ENCODE assay signal across 8 cellular contexts in genomic region chr18:35345460-35345921, GRCh38. TPM values are rescaled to one million over a fixed set of nuclear protein-coding genes. Genes with fewer than 3 reads are reported as not detected.
DNase-seq lines count a peak whose midpoint lies in the region; ATAC-seq, FAIRE-seq and TF ChIP-seq lines count a peak whose summit lies in the region.

No MANE protein-coding gene starts in this region.

- H2BK12ac ChIP-seq in trophoblast cell (ENCODE audit: low read length): no peak overlapping the region

- H2BK120ac ChIP-seq in trophoblast cell (ENCODE audit: insufficient read depth, low read length, poor library complexity): no peak overlapping the region

- H4K91ac ChIP-seq in trophoblast cell (ENCODE audit: low read depth, low read length): no peak overlapping the region

- peak; percentile 70 for FAIRE-seq in GM12891 (lab: Jason Lieb, UNC)

- no peaks in the 10 kb centered on the region for H3K27me3 ChIP-seq in trophoblast cell (ENCODE audit: insufficient read depth, low read length)

- H3K4me3 ChIP-seq in trophoblast cell (ENCODE audit: low read depth, low read length): no peak overlapping the region

- H2AFZ ChIP-seq in trophoblast cell (ENCODE audit: insufficient read depth, low read length, poor library complexity): no peak overlapping the region

- peaks cover 6% of the 10 kb centered on the region for H3K79me1 ChIP-seq in trophoblast cell (ENCODE audit: low read length)

- no peak overlapping the region for H3K4me2 ChIP-seq in trophoblast cell (ENCODE audit: low read length)

- no CpG with 5 or more reads among the region's 6 CpGs for WGBS in trophoblast cell (ENCODE audit: extremely low coverage, insufficient coverage, insufficient read length)

- H3K36me3 ChIP-seq in trophoblast cell (ENCODE audit: control insufficient read depth in 1 of 2, insufficient read depth in 2 of 2, low read length in 2 of 2): no peaks in the 10 kb centered on the region

- H3K4me1 ChIP-seq in trophoblast cell (ENCODE audit: control insufficient read depth in 1 of 2, insufficient read depth in 2 of 2, low read length in 2 of 2): peaks cover 2% of the 10 kb centered on the region in 2 experiments

- no peak overlapping the region for H3K23ac ChIP-seq in trophoblast cell (ENCODE audit: low read length)

- no peak overlapping the region for H3K14ac ChIP-seq in trophoblast cell (ENCODE audit: low read length)

- no peak overlapping the region for H3K4ac ChIP-seq in trophoblast cell (ENCODE audit: low read depth, low read length)

- H4K12ac ChIP-seq in trophoblast cell (ENCODE audit: low read depth, low read length): no peak overlapping the region

- H3K27ac ChIP-seq in angular gyrus (ENCODE audit: low read depth, low read length) (peak overlapping the region; percentile 98), temporal lobe (ENCODE audit: low read depth, low read length) (peak overlapping the region; percentile 100), trophoblast cell (ENCODE audit: low read depth, low read length) (no peak overlapping the region)

- no peak overlapping the region for H2BK5ac ChIP-seq in trophoblast cell (ENCODE audit: low read depth, low read length, poor library complexity)

- no peak overlapping the region for H4K8ac ChIP-seq in trophoblast cell (ENCODE audit: low read depth, low read length)

- peak; percentile 42 for ATAC-seq in HG03575 (IDR thresholded peaks at IDR 0.05; ENCODE audit: extremely low read depth, insufficient number of reproducible peaks, low FRiP score, unreplicated experiment)
- peak; percentile 57 for ATAC-seq in left lobe of liver
- no peak for ATAC-seq in HG02840 (IDR thresholded peaks at IDR 0.05; ENCODE audit: low FRiP score, unreplicated experiment)

- no peak overlapping the region for H3K9ac ChIP-seq in trophoblast cell (ENCODE audit: low read length)

- H3K18ac ChIP-seq in trophoblast cell (ENCODE audit: low read length): no peak overlapping the region

- peaks cover 13% of the 10 kb centered on the region for H3K79me2 ChIP-seq in trophoblast cell (ENCODE audit: control insufficient read depth, insufficient read depth, low read length, poor library complexity)

- H2AK5ac ChIP-seq in trophoblast cell (ENCODE audit: low read length): no peak overlapping the region

- no peak for TF ChIP-seq POLR2A in GM12891 (IDR thresholded peaks at IDR 0.05; ENCODE audit: low read depth, low read length)

- no peaks in the 10 kb centered on the region for H3K9me3 ChIP-seq in trophoblast cell (ENCODE audit: insufficient read depth, low read depth, low read length)

- DNase-seq in GM12891 (ENCODE audit: insufficient read length, low spot score) (peak; percentile 16), left lobe of liver (ENCODE audit: low spot score) (peak; percentile 57), trophoblast cell (no peak), NCI-H128 (lab: John Stamatoyannopoulos, UW; ENCODE audit: unreplicated experiment) (no peak)

TF ChIP-seq in GM12891, 5 proteins besides CTCF, POLR2A, EP300 and RAD21:
- TF ChIP-seq SPI1 (IDR thresholded peaks at IDR 0.05; ENCODE audit: low read depth, low read length) (no peak), PAX5 (IDR thresholded peaks at IDR 0.05; ENCODE audit: insufficient read depth, low read length, severe bottlenecking) (peak; percentile 81), TAF1 (IDR thresholded peaks at IDR 0.05; ENCODE audit: low read depth, low read length) (no peak), POU2F2 (IDR thresholded peaks at IDR 0.05; ENCODE audit: low read depth, low read length) (no peak), POLR2AphosphoS5 (IDR thresholded peaks at IDR 0.05; ENCODE audit: low read depth, low read length) (no peak)

RNA-seq across cellular contexts. Expression of gene ZNF24, which starts 1.3 kb away (rescaled TPM):
- polyA plus RNA-seq in GM12891 (2012; ENCODE audit: low read depth, missing spikeins): 14.6 TPM
- 20.3 TPM for total RNA-seq in left lobe of liver
- total RNA-seq in temporal lobe: 66.6 TPM
- 21.7 and 21.9 TPM in 2 replicates for polyA plus RNA-seq in trophoblast cell (2013)

RNA-seq across cellular contexts. Expression of gene ZNF396, which starts 31.6 kb away (rescaled TPM):
- 0.60 TPM for polyA plus RNA-seq in GM12891 (2012; ENCODE audit: low read depth, missing spikeins)
- total RNA-seq in left lobe of liver: 1.2 TPM
- total RNA-seq in temporal lobe: 3.2 TPM
- 0.77 and 0.89 TPM in 2 replicates for polyA plus RNA-seq in trophoblast cell (2013)

RNA-seq across cellular contexts. Expression of gene ZSCAN30, which starts 55.5 kb away (rescaled TPM):
- 14.5 TPM for polyA plus RNA-seq in GM12891 (2012; ENCODE audit: low read depth, missing spikeins)
- total RNA-seq in left lobe of liver (5.5 TPM), temporal lobe (15.5 TPM)
- polyA plus RNA-seq in trophoblast cell (2013): 6.5 and 7.1 TPM in 2 replicates

Comparison
In these comparisons a context has a peak if more than half of its experiments do, and no peak if none do; other contexts are left out.
1. DNase-seq: peak in GM12891 (single experiment) and left lobe of liver (single experiment); none in trophoblast cell (0 of 2) and NCI-H128 (single experiment).